Comparison of ENCODE assay signal across 9 cellular contexts in genomic region chr1:204684206-204684536, GRCh38. TPM values are rescaled to one million over a fixed set of nuclear protein-coding genes. Genes with fewer than 3 reads are reported as not detected.
A peak's percentile ranks its signal among the peaks of the same experiment; 100 is the strongest.
DNase-seq lines count a peak whose midpoint lies in the region; ATAC-seq and TF ChIP-seq lines count a peak whose summit lies in the region.
"Had no signal": no experiment of that assay in that cellular context is flagged by ENCODE, and none has a peak within 500 bp of the region (broad histone marks: within the 10 kb centered on the region; RNA-seq: fewer than 3 reads in every experiment).

No MANE protein-coding gene starts in this region.

- no peak overlapping the region for H3K4me2 ChIP-seq in Karpas-422 (ENCODE audit: low read depth, low read length, poor library complexity, severe bottlenecking)

- H3K4me3 ChIP-seq in right cardiac atrium (ENCODE audit: low read length) (peak overlapping the region; percentile 67), Karpas-422 (ENCODE audit: low read length) (no peak overlapping the region)

- H3K27ac Mint-ChIP-seq in progenitor cell of endocrine pancreas: peak overlapping the region; percentile 73

- H3K27me3 ChIP-seq in right cardiac atrium (ENCODE audit: control insufficient read depth, insufficient read depth) (no peaks in the 10 kb centered on the region), Karpas-422 (ENCODE audit: low read length) (no peaks in the 10 kb centered on the region)

- no peak overlapping the region for H2AFZ ChIP-seq in Karpas-422 (ENCODE audit: low read length)

- in situ Hi-C loops in ACHN (cut with HindIII; ENCODE audit: low pct_ligation_motif_present, low pct_unique_long_range_greater_than_20kb, low sequenced_read_pairs): no loop called here

- H3K79me2 ChIP-seq in Karpas-422 (ENCODE audit: low read length): no peaks in the 10 kb centered on the region

- no peaks in the 10 kb centered on the region for H3K9me3 Mint-ChIP-seq in progenitor cell of endocrine pancreas (ENCODE audit: low read depth)

- 24% methylated on average over 11 of the region's 11 CpGs for whole genome bisulfite sequencing in right cardiac atrium

- H3K27ac ChIP-seq in right cardiac atrium (ENCODE audit: low read length) (peak overlapping the region; percentile 5), Karpas-422 (ENCODE audit: low read length) (no peak overlapping the region)

- no peaks in the 10 kb centered on the region for H3K36me3 ChIP-seq in ES-I3 (ENCODE audit: insufficient read depth, low read length)
- H3K36me3 ChIP-seq in Karpas-422 (ENCODE audit: insufficient read depth, low read length): no peaks in the 10 kb centered on the region

- no peaks in the 10 kb centered on the region for H3K9me2 ChIP-seq in Karpas-422 (replicated peaks; ENCODE audit: insufficient read depth, low read length)

- peaks cover 56% of the 10 kb centered on the region for H3K27me3 Mint-ChIP-seq in progenitor cell of endocrine pancreas

- H3K4me1 Mint-ChIP-seq in progenitor cell of endocrine pancreas (ENCODE audit: low read depth): peaks cover 6% of the 10 kb centered on the region

- peaks cover 2% of the 10 kb centered on the region for H3K36me3 Mint-ChIP-seq in progenitor cell of endocrine pancreas (ENCODE audit: insufficient read depth)

- no peaks in the 10 kb centered on the region for H3K9me3 ChIP-seq in ES-I3 (ENCODE audit: control insufficient read depth, insufficient read depth, low read length)
- H3K9me3 ChIP-seq in right cardiac atrium (ENCODE audit: control insufficient read depth, low read length): no peaks in the 10 kb centered on the region
- no peaks in the 10 kb centered on the region for H3K9me3 ChIP-seq in Karpas-422 (ENCODE audit: low read length)

- H3K9ac ChIP-seq in ES-I3 (ENCODE audit: low read depth, low read length): peak overlapping the region; percentile 84
- H3K9ac ChIP-seq in Karpas-422 (ENCODE audit: low read length): no peak overlapping the region

- DNase-seq in NCI-H446 (lab: John Stamatoyannopoulos, UW) (peak; percentile 41 to 85), right cardiac atrium (no peak), progenitor cell of endocrine pancreas (ENCODE audit: low spot score, unreplicated experiment) (no peak), DMS153 (lab: John Stamatoyannopoulos, UW) (no peak), Karpas-422 (no peak), ACHN (no peak), foreskin melanocyte (no peak)
- DNase-seq: T-helper 9 cell had no signal

- peak overlapping the region; percentile 86 for H3K4me3 Mint-ChIP-seq in progenitor cell of endocrine pancreas (ENCODE audit: low read depth)

- no peak for TF ChIP-seq CTCF in progenitor cell of endocrine pancreas (IDR thresholded peaks at IDR 0.05; ENCODE audit: unreplicated experiment)

- ATAC-seq in right cardiac atrium: peak; percentile 16 to 37

- H3K4me1 ChIP-seq in ES-I3 (ENCODE audit: insufficient read depth, low read length): peaks cover 8% of the 10 kb centered on the region
- peaks cover 2% of the 10 kb centered on the region for H3K4me1 ChIP-seq in right cardiac atrium (ENCODE audit: control insufficient read depth, insufficient read depth, low read length)
- no peaks in the 10 kb centered on the region for H3K4me1 ChIP-seq in Karpas-422 (ENCODE audit: low read length)

- intact Hi-C loops in right cardiac atrium (cut with DNase I): loop anchor here in 1 of 4 donors (10.0 kb wide), 1 partner anchor 51 kb away; no protein-coding TSS in a partner anchor

- no peaks in the 10 kb centered on the region for H4K20me1 ChIP-seq in Karpas-422 (ENCODE audit: insufficient read depth, low read depth, low read length)

RNA-seq across cellular contexts. Expression of gene LRRN2, which starts 1.4 kb away (rescaled TPM):
- total RNA-seq in right cardiac atrium: 10 to 100 TPM in 3 of 4 donors, 1 to 10 TPM in 1; 4.8 to 31.6 (median 22.6) TPM
- 20.8 TPM for polyA plus RNA-seq in right cardiac atrium
- total RNA-seq in progenitor cell of endocrine pancreas: 9.4 and 10.7 TPM in 2 replicates
- total RNA-seq in Karpas-422 (2014; rRNA removed; shearing (Covaris generic); ENCODE audit: low replicate concordance): not detected in 2 replicates

Comparison
In these comparisons a context has a peak if more than half of its experiments do, and no peak if none do; other contexts are left out.
1. DNase-seq: peak in NCI-H446 (2 of 2); none in right cardiac atrium (0 of 3), progenitor cell of endocrine pancreas (single experiment), DMS153 (single experiment), Karpas-422 (single experiment), ACHN (single experiment) and foreskin melanocyte (single experiment).